Comparison of ENCODE assay signal across 28 cellular contexts in genomic region chrX:6472652-6473342, GRCh38.
"Had no signal": no experiment of that assay in that cellular context is flagged by ENCODE, and none has a peak within 500 bp of the region (broad histone marks: within the 10 kb centered on the region; RNA-seq: fewer than 3 reads in every experiment).

No MANE protein-coding gene starts in this region.

- ATAC-seq: left colon; left lung; lower lobe of right lung; naive thymus-derived CD8-positive, alpha-beta T cell; pancreas; right cardiac atrium; stimulated activated effector memory CD8-positive, alpha-beta T cell treated with anti-CD3 and anti-CD28 coated beads, Interleukin-12 subunit alpha, Interleukin-12 subunit beta, amount 100 ng/mL, for 72 hours; upper lobe of right lung had no signal

- FAIRE-seq: keratinocyte, pancreas, small intestine, urothelium cell line had no signal

- H3K4me3 Mint-ChIP-seq: naive thymus-derived CD8-positive, alpha-beta T cell; nephron; neural crest cell; stimulated activated effector memory CD8-positive, alpha-beta T cell treated with anti-CD3 and anti-CD28 coated beads, Interleukin-12 subunit alpha, Interleukin-12 subunit beta, amount 100 ng/mL, for 72 hours; stimulated activated naive CD8-positive, alpha-beta T cell treated with anti-CD3 and anti-CD28 coated beads, Interleukin-15, Interleukin-2, amounts not matched to agents 100 ng/mL and 50 ng/mL, for 24 hours had no signal

- H3K27ac Mint-ChIP-seq: naive thymus-derived CD8-positive, alpha-beta T cell; nephron; stimulated activated effector memory CD8-positive, alpha-beta T cell treated with anti-CD3 and anti-CD28 coated beads, Interleukin-12 subunit alpha, Interleukin-12 subunit beta, amount 100 ng/mL, for 72 hours; stimulated activated naive CD8-positive, alpha-beta T cell treated with anti-CD3 and anti-CD28 coated beads, Interleukin-15, Interleukin-2, amounts not matched to agents 100 ng/mL and 50 ng/mL, for 24 hours had no signal

- H3K27me3 ChIP-seq: left lung, sigmoid colon, spleen, suprapubic skin, tibial artery, upper lobe of right lung had no signal

- H3K4me1 ChIP-seq: left lung, lower lobe of right lung, pancreas, prostate gland, sigmoid colon, spleen, suprapubic skin, tibial artery, upper lobe of right lung had no signal

- H3K27me3 Mint-ChIP-seq: naive thymus-derived CD8-positive, alpha-beta T cell; stimulated activated naive CD8-positive, alpha-beta T cell treated with anti-CD3 and anti-CD28 coated beads, Interleukin-15, Interleukin-2, amounts not matched to agents 100 ng/mL and 50 ng/mL, for 24 hours had no signal

- H3K9me3 ChIP-seq: left lung, lower lobe of right lung, pancreas, prostate gland, sigmoid colon, suprapubic skin, thoracic aorta, tibial artery, upper lobe of right lung had no signal

- H3K4me3 ChIP-seq: left lung, lower lobe of right lung, pancreas, prostate gland, sigmoid colon, spleen, suprapubic skin, thoracic aorta, tibial artery, upper lobe of right lung had no signal

- H3K9me3 Mint-ChIP-seq: neural crest cell; stimulated activated effector memory CD8-positive, alpha-beta T cell treated with anti-CD3 and anti-CD28 coated beads, Interleukin-12 subunit alpha, Interleukin-12 subunit beta, amount 100 ng/mL, for 72 hours; stimulated activated naive CD8-positive, alpha-beta T cell treated with anti-CD3 and anti-CD28 coated beads, Interleukin-15, Interleukin-2, amounts not matched to agents 100 ng/mL and 50 ng/mL, for 24 hours had no signal

- DNase-seq: left colon; left lung; lower lobe of right lung; mammary epithelial cell; mesenchymal stem cell; naive thymus-derived CD8-positive, alpha-beta T cell; nucleus accumbens; pancreas; posterior cingulate gyrus; retina; right cardiac atrium; sigmoid colon; small intestine; spleen; stimulated activated CD4-positive, alpha-beta T cell treated with anti-CD3 and anti-CD28 coated beads, Interleukin-4, amount 100 ng/mL, for 24 hours; stimulated activated naive CD4-positive, alpha-beta T cell; tibial artery; trophoblast cell; upper lobe of right lung had no signal

- H3K36me3 ChIP-seq: left lung, lower lobe of right lung, pancreas, prostate gland, sigmoid colon, spleen, suprapubic skin, thoracic aorta, tibial artery, upper lobe of right lung had no signal

- H3K36me3 Mint-ChIP-seq: naive thymus-derived CD8-positive, alpha-beta T cell; stimulated activated effector memory CD8-positive, alpha-beta T cell treated with anti-CD3 and anti-CD28 coated beads, Interleukin-12 subunit alpha, Interleukin-12 subunit beta, amount 100 ng/mL, for 72 hours had no signal

- H3K27ac ChIP-seq: left lung, lower lobe of right lung, pancreas, prostate gland, sigmoid colon, spleen, suprapubic skin, thoracic aorta, tibial artery, upper lobe of right lung had no signal

- H3K4me1 Mint-ChIP-seq: naive thymus-derived CD8-positive, alpha-beta T cell; nephron; neural crest cell; stimulated activated effector memory CD8-positive, alpha-beta T cell treated with anti-CD3 and anti-CD28 coated beads, Interleukin-12 subunit alpha, Interleukin-12 subunit beta, amount 100 ng/mL, for 72 hours had no signal
